Comparison of ENCODE assay signal across 28 cellular contexts in the genomic region with DNA sequence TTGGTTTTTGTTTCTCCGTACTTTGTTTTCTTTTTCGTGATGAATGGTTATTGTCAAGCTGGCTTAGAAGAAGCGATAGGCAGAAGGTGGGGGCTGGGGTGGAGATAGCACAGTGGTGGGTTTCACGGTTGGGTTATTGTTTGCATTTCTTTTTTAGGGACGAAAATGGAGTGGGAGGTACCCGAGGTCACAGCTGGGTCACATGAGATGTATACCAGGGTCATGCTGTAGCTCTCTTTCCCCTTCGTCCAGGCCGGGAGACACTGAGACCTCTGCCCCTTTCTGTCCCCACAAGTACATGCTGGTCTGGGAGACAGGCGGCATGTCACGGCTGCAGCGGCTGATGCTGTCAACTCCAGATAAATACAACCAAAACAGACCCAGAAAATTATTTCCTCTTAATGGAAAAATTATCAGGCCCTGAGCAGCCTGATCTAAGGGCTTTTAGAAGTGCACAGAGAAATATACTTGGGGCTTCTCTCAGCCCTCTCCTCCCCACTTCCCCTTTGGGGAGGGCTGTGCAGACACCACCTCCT.
"Had no signal": no experiment of that assay in that cellular context is flagged by ENCODE, and none has a peak within 500 bp of the region (broad histone marks: within the 10 kb centered on the region; RNA-seq: fewer than 3 reads in every experiment).

No MANE protein-coding gene starts in this region.

- H3K4me1 ChIP-seq: psoas muscle, right atrium auricular region, stomach, upper lobe of right lung had no signal

- H3K9me3 Mint-ChIP-seq: central memory CD8-positive, alpha-beta T cell; dendritic cell treated with granulocyte-macrophage colony-stimulating factor and Interleukin-4, amounts not matched to agents 40 ng/mL and 50 ng/mL, for 4 days; endodermal cell; natural killer cell; T-helper 2 cell treated with Interferon-gamma antibody and Interleukin-4, amounts not matched to agents 5 μg/mL and 100 μg/mL, for 36 hours had no signal

- H3K27ac ChIP-seq: ovary, psoas muscle, right atrium auricular region, stomach, thyroid gland, upper lobe of right lung, VCaP had no signal

- H3K27ac Mint-ChIP-seq: activated naive CD8-positive, alpha-beta T cell; activated T-cell treated with anti-CD3 and anti-CD28 coated beads, Interleukin-2, amount 50 U/mL, for 72 hours; dendritic cell treated with granulocyte-macrophage colony-stimulating factor and Interleukin-4, amounts not matched to agents 40 ng/mL and 50 ng/mL, for 4 days; endodermal cell; natural killer cell; stimulated activated naive B cell treated with anti-CD40 and anti-IgM and Interleukin-4, amounts not matched to agents 10 μg/mL and 1 μg/mL and 100 μg/mL, for 72 hours; T-helper 2 cell treated with Interferon-gamma antibody and Interleukin-4, amounts not matched to agents 5 μg/mL and 100 μg/mL, for 36 hours had no signal

- H3K4me1 Mint-ChIP-seq: central memory CD8-positive, alpha-beta T cell; natural killer cell had no signal

- DNase-seq: activated CD4-positive, alpha-beta T cell treated with anti-CD3 and anti-CD28 coated beads for 4 hours; activated CD4-positive, alpha-beta T cell treated with anti-CD3 and anti-CD28 coated beads, Interleukin-2, amount 50 U/mL, for 4 hours; activated effector memory CD4-positive, alpha-beta T cell treated with Interleukin-2 at 50 U/mL for 16 hours; activated naive CD4-positive, alpha-beta T cell treated with Interleukin-2 at 50 U/mL for 16 hours; activated T-cell treated with anti-CD3 and anti-CD28 coated beads for 4 hours; activated T-cell treated with anti-CD3 and anti-CD28 coated beads, Interleukin-2, amount 50 U/mL, for 72 hours; anterior cingulate cortex; endodermal cell; foreskin fibroblast; head of caudate nucleus; hippocampal formation; left cardiac atrium; natural killer cell; psoas muscle; stimulated activated CD4-positive, alpha-beta T cell treated with anti-CD3 and anti-CD28 coated beads, Interleukin-15, amount 100 ng/mL, for 24 hours; stimulated activated CD4-positive, alpha-beta T cell treated with anti-CD3 and anti-CD28 coated beads, Interleukin-2, amount 100 ng/mL, for 24 hours; stimulated activated naive B cell treated with anti-CD40 and anti-IgM and Interleukin-4, amounts not matched to agents 10 μg/mL and 1 μg/mL and 100 μg/mL, for 72 hours; stomach; upper lobe of right lung had no signal

- H3K9me3 ChIP-seq: ovary, psoas muscle, right atrium auricular region, stomach, thyroid gland, upper lobe of right lung had no signal

- H3K27me3 Mint-ChIP-seq: activated naive CD8-positive, alpha-beta T cell; central memory CD8-positive, alpha-beta T cell; dendritic cell treated with granulocyte-macrophage colony-stimulating factor and Interleukin-4, amounts not matched to agents 40 ng/mL and 50 ng/mL, for 4 days had no signal

- H3K4me3 ChIP-seq: ovary, psoas muscle, right atrium auricular region, stomach, thyroid gland, upper lobe of right lung had no signal

- H3K27me3 ChIP-seq: ovary, right atrium auricular region, thyroid gland, upper lobe of right lung had no signal

- H3K4me3 Mint-ChIP-seq: activated naive CD8-positive, alpha-beta T cell; activated T-cell treated with anti-CD3 and anti-CD28 coated beads, Interleukin-2, amount 50 U/mL, for 72 hours; central memory CD8-positive, alpha-beta T cell; dendritic cell treated with granulocyte-macrophage colony-stimulating factor and Interleukin-4, amounts not matched to agents 40 ng/mL and 50 ng/mL, for 4 days; endodermal cell; natural killer cell; stimulated activated naive B cell treated with anti-CD40 and anti-IgM and Interleukin-4, amounts not matched to agents 10 μg/mL and 1 μg/mL and 100 μg/mL, for 72 hours; T-helper 2 cell treated with Interferon-gamma antibody and Interleukin-4, amounts not matched to agents 5 μg/mL and 100 μg/mL, for 36 hours had no signal

- H3K36me3 ChIP-seq: ovary, right atrium auricular region, stomach, thyroid gland, upper lobe of right lung had no signal

- ATAC-seq: activated T-cell treated with anti-CD3 and anti-CD28 coated beads, Interleukin-2, amount 50 U/mL, for 72 hours; esophagus mucosa; left cardiac atrium; natural killer cell; psoas muscle; stimulated activated naive B cell treated with anti-CD40 and anti-IgM and Interleukin-4, amounts not matched to agents 10 μg/mL and 1 μg/mL and 100 μg/mL, for 72 hours; upper lobe of right lung had no signal

- H3K36me3 Mint-ChIP-seq: activated naive CD8-positive, alpha-beta T cell; natural killer cell; stimulated activated naive B cell treated with anti-CD40 and anti-IgM and Interleukin-4, amounts not matched to agents 10 μg/mL and 1 μg/mL and 100 μg/mL, for 72 hours had no signal
